In genomic region chr12:75936525-75937450, GRCh38 we compare ENCODE assay signal across 26 cellular contexts.
"Had no signal": no experiment of that assay in that cellular context is flagged by ENCODE, and none has a peak within 500 bp of the region (broad histone marks: within the 10 kb centered on the region; RNA-seq: fewer than 3 reads in every experiment).

No MANE protein-coding gene starts in this region.

- H3K27ac Mint-ChIP-seq: activated naive CD8-positive, alpha-beta T cell treated with anti-CD3 and anti-CD28 coated beads for 36 hours; activated T-helper 2 cell treated with anti-CD3 and anti-CD28 coated beads, Interferon-gamma antibody, Interleukin-2, Interleukin-4, amounts not matched to agents 10 μg/mL and 5 μg/mL and 100 μg/mL, durations not matched to agents 14 hours and 24 hours and 36 hours; natural killer cell treated with Interleukin-12 subunit alpha and Interleukin-12 subunit beta and Interleukin-15 and Interleukin-18, amount 100 ng/mL, for 72 hours had no signal

- H3K27ac ChIP-seq: breast epithelium, heart left ventricle, left lung, neutrophil, ovary, psoas muscle, skin epidermis, thyroid gland, VCaP had no signal

- H3K4me1 Mint-ChIP-seq: central memory CD8-positive, alpha-beta T cell had no signal

- H3K36me3 Mint-ChIP-seq: natural killer cell treated with Interleukin-12 subunit alpha and Interleukin-12 subunit beta and Interleukin-15 and Interleukin-18, amount 100 ng/mL, for 72 hours had no signal

- H3K27me3 Mint-ChIP-seq: activated naive CD8-positive, alpha-beta T cell treated with anti-CD3 and anti-CD28 coated beads for 36 hours; activated T-cell treated with anti-CD3 and anti-CD28 coated beads, Interleukin-2, amount 50 U/mL, for 24 hours; central memory CD8-positive, alpha-beta T cell; natural killer cell treated with Interleukin-12 subunit alpha and Interleukin-12 subunit beta and Interleukin-15 and Interleukin-18, amount 100 ng/mL, for 72 hours had no signal

- H3K9me3 ChIP-seq: breast epithelium, heart left ventricle, left lung, neutrophil, ovary, psoas muscle, thyroid gland had no signal

- ATAC-seq: heart left ventricle; left lung; natural killer cell treated with Interleukin-12 subunit alpha and Interleukin-12 subunit beta and Interleukin-15 and Interleukin-18, amount 100 ng/mL, for 72 hours; psoas muscle; right cardiac atrium had no signal

- H3K4me3 ChIP-seq: breast epithelium, heart left ventricle, left lung, ovary, psoas muscle, skin epidermis, thyroid gland had no signal

- H3K4me1 ChIP-seq: breast epithelium had no signal

- FAIRE-seq: colon had no signal

- H3K27me3 ChIP-seq: breast epithelium, left lung, ovary, thyroid gland had no signal

- H3K4me3 Mint-ChIP-seq: activated naive CD8-positive, alpha-beta T cell treated with anti-CD3 and anti-CD28 coated beads for 36 hours; activated T-cell treated with anti-CD3 and anti-CD28 coated beads, Interleukin-2, amount 50 U/mL, for 24 hours; central memory CD8-positive, alpha-beta T cell; natural killer cell treated with Interleukin-12 subunit alpha and Interleukin-12 subunit beta and Interleukin-15 and Interleukin-18, amount 100 ng/mL, for 72 hours; stimulated activated naive CD8-positive, alpha-beta T cell treated with anti-CD3 and anti-CD28 coated beads, Interleukin-15, Interleukin-2, amounts not matched to agents 100 ng/mL and 50 ng/mL, for 24 hours had no signal

- DNase-seq: activated CD4-positive, alpha-beta T cell treated with anti-CD3 and anti-CD28 coated beads for 1 hour; activated CD4-positive, alpha-beta T cell treated with anti-CD3 and anti-CD28 coated beads, Interleukin-2, amount 50 U/mL, for 4 hours; activated CD8-positive, alpha-beta memory T cell treated with anti-CD3 and anti-CD28 coated beads for 24 hours; activated CD8-positive, alpha-beta memory T cell treated with anti-CD3 and anti-CD28 coated beads, Interleukin-2, amount 50 U/mL, for 4 hours; activated naive CD4-positive, alpha-beta T cell; activated naive CD8-positive, alpha-beta T cell treated with anti-CD3 and anti-CD28 coated beads for 36 hours; activated T-cell treated with anti-CD3 and anti-CD28 coated beads, Interleukin-2, amount 50 U/mL, for 24 hours; amniotic stem cell; effector memory CD4-positive, alpha-beta T cell; heart left ventricle; left lung; ovary; psoas muscle; right cardiac atrium; stimulated activated CD4-positive, alpha-beta T cell treated with anti-CD3 and anti-CD28 coated beads, Interleukin-1b, Interleukin-23, amount 100 ng/mL, for 48 hours; substantia nigra; thyroid gland had no signal

- H3K36me3 ChIP-seq: breast epithelium, heart left ventricle, left lung, neutrophil, ovary, thyroid gland had no signal

- H3K9me3 Mint-ChIP-seq: activated naive CD8-positive, alpha-beta T cell treated with anti-CD3 and anti-CD28 coated beads for 36 hours; activated T-cell treated with anti-CD3 and anti-CD28 coated beads, Interleukin-2, amount 50 U/mL, for 24 hours; activated T-helper 2 cell treated with anti-CD3 and anti-CD28 coated beads, Interferon-gamma antibody, Interleukin-2, Interleukin-4, amounts not matched to agents 10 μg/mL and 5 μg/mL and 100 μg/mL, durations not matched to agents 14 hours and 24 hours and 36 hours; central memory CD8-positive, alpha-beta T cell; natural killer cell treated with Interleukin-12 subunit alpha and Interleukin-12 subunit beta and Interleukin-15 and Interleukin-18, amount 100 ng/mL, for 72 hours had no signal
